4 cellular contexts compared by ENCODE assay signal in genomic region chr6:29439006-29439405, GRCh38. TPM values are rescaled to one million over a fixed set of nuclear protein-coding genes. Genes with fewer than 3 reads are reported as not detected.
"Had no signal": no experiment of that assay in that cellular context is flagged by ENCODE, and none has a peak within 500 bp of the region (broad histone marks: within the 10 kb centered on the region; RNA-seq: fewer than 3 reads in every experiment).

TSS of gene OR10C1 (plus strand) at chr6:29439306. CDS start at chr6:29440016, 710 bp downstream.

- ATAC-seq: GM12878 had no signal

- DNase-seq: GDM1, GF-D8 had no signal

- H3K4me3 ChIP-seq: GM12878 had no signal

RNA-seq across cellular contexts. Expression of gene OR10C1, which starts in this region (rescaled TPM):
- total RNA-seq: G401, GM12878 had no signal
- polyA plus RNA-seq: GM12878 had no signal
